Comparison of ENCODE assay signal across 9 cellular contexts in genomic region chr5:54175-54730, GRCh38. TPM values are rescaled to one million over a fixed set of nuclear protein-coding genes. Genes with fewer than 3 reads are reported as not detected.
DNase-seq lines count a peak whose midpoint lies in the region; ATAC-seq and TF ChIP-seq lines count a peak whose summit lies in the region.
"Had no signal": no experiment of that assay in that cellular context is flagged by ENCODE, and none has a peak within 500 bp of the region (broad histone marks: within the 10 kb centered on the region; RNA-seq: fewer than 3 reads in every experiment).

No MANE protein-coding gene starts in this region.

- no peaks in the 10 kb centered on the region for H4K20me1 ChIP-seq in neural cell (ENCODE audit: insufficient read depth)

- no peak for DNase-seq in AG10803 (ENCODE audit: low read depth)
- DNase-seq in NCI-H128 (lab: John Stamatoyannopoulos, UW; ENCODE audit: unreplicated experiment): no peak
- no peak for DNase-seq in SHP77 (lab: John Stamatoyannopoulos, UW)
- DNase-seq in NCI-H187 treated with DMSO at 0.1 percent for 48 hours (lab: John Stamatoyannopoulos, UW): no peak
- DNase-seq: Karpas-422 had no signal

- H3K4me3 ChIP-seq in AG10803 (ENCODE audit: low read length): peak overlapping the region; percentile 46; the same call in 1 of the 2 replicates
- peak overlapping the region; percentile 84 for H3K4me3 ChIP-seq in HUES6 (ENCODE audit: low read depth, low read length)
- H3K4me3 ChIP-seq in ectodermal cell (ENCODE audit: insufficient read depth, low read depth, low read length): peak overlapping the region; percentile 65
- H3K4me3 ChIP-seq in neural cell (ENCODE audit: low read length): peak overlapping the region; percentile 77

- H3K9ac ChIP-seq in HUES6 (ENCODE audit: low read length) (no peak overlapping the region), neural cell (ENCODE audit: low read length) (peak overlapping the region; percentile 46)

- ATAC-seq in activated CD4-positive, CD25-positive, alpha-beta regulatory T cell treated with anti-CD3 and anti-CD28 coated beads, Interleukin-2, amount 50 U/mL, for 24 hours: no peak

- peaks cover 7% of the 10 kb centered on the region; the same call in 1 of the 2 replicates for H3K4me1 ChIP-seq in HUES6 (ENCODE audit: control insufficient read depth, insufficient read depth, low read length)
- H3K4me1 ChIP-seq in ectodermal cell (ENCODE audit: control insufficient read depth, insufficient read depth, low read length): peaks cover 8% of the 10 kb centered on the region

- no peak overlapping the region for H2AFZ ChIP-seq in neural cell (ENCODE audit: low read depth, low read length)

- peaks cover 71% of the 10 kb centered on the region for H3K27me3 ChIP-seq in HUES6 (ENCODE audit: control insufficient read depth, insufficient read depth, low read length)
- peaks cover 29% of the 10 kb centered on the region for H3K27me3 ChIP-seq in ectodermal cell (ENCODE audit: control insufficient read depth, insufficient read depth, low read length, poor library complexity, severe bottlenecking)
- peaks cover 51% of the 10 kb centered on the region for H3K27me3 ChIP-seq in neural cell (ENCODE audit: insufficient read depth, low read depth, low read length)

- H3K4me2 ChIP-seq in neural cell (ENCODE audit: low read length): peak overlapping the region; percentile 44

- TF ChIP-seq CTCF in AG10803 (conservative IDR thresholded peaks at IDR 0.05; ENCODE audit: low read length) (no peak), neural cell (IDR thresholded peaks at IDR 0.05; ENCODE audit: poor library complexity, severe bottlenecking) (no peak)

- TF ChIP-seq EP300 in neural cell (conservative IDR thresholded peaks at IDR 0.05; ENCODE audit: poor library complexity, severe bottlenecking): no peak

- 26 to 28% methylated on average over 20 of the region's 20 CpGs for WGBS in ectodermal cell, 2 experiments

- H3K79me2 ChIP-seq in neural cell (replicated peaks; ENCODE audit: insufficient read depth, low read length): no peaks in the 10 kb centered on the region

- H3K27ac ChIP-seq in HUES6 (ENCODE audit: low read depth, low read length) (no peak overlapping the region), ectodermal cell (ENCODE audit: insufficient read depth, low read depth, low read length, poor library complexity, severe bottlenecking) (no peak overlapping the region), neural cell (ENCODE audit: low read length) (no peak overlapping the region)

- H3K36me3 ChIP-seq in HUES6 (ENCODE audit: control insufficient read depth, insufficient read depth, low read length) (no peaks in the 10 kb centered on the region), ectodermal cell (ENCODE audit: control insufficient read depth, insufficient read depth, low read length) (no peaks in the 10 kb centered on the region), neural cell (ENCODE audit: insufficient read depth, low read length) (no peaks in the 10 kb centered on the region)

- no peak for TF ChIP-seq RAD21 in neural cell (conservative IDR thresholded peaks at IDR 0.05)

- no peaks in the 10 kb centered on the region for H3F3A ChIP-seq in neural cell (ENCODE audit: insufficient read depth, low read length, poor library complexity, severe bottlenecking)

- no peaks in the 10 kb centered on the region for H3K9me2 ChIP-seq in neural cell (ENCODE audit: insufficient read depth, low read length)

- no peaks in the 10 kb centered on the region for H3K9me3 ChIP-seq in HUES6 (ENCODE audit: control insufficient read depth, insufficient read depth, low read depth, low read length)
- no peaks in the 10 kb centered on the region for H3K9me3 ChIP-seq in ectodermal cell (ENCODE audit: control insufficient read depth, low read length)
- H3K9me3 ChIP-seq in neural cell (ENCODE audit: low read length): peaks cover 3% of the 10 kb centered on the region

TF ChIP-seq in neural cell, 6 proteins besides CTCF, POLR2A, EP300 and RAD21:
- TF ChIP-seq POLR2AphosphoS5 (IDR thresholded peaks at IDR 0.05) (no peak), EZH2 (IDR thresholded peaks at IDR 0.05; ENCODE audit: borderline replicate concordance, insufficient read depth, low read length, poor library complexity, severe bottlenecking) (no peak), SMC3 (conservative IDR thresholded peaks at IDR 0.05; ENCODE audit: poor library complexity) (no peak), MXI1 (conservative IDR thresholded peaks at IDR 0.05; ENCODE audit: poor library complexity, severe bottlenecking) (no peak), REST (IDR thresholded peaks at IDR 0.05; ENCODE audit: borderline replicate concordance) (no peak), TAF1 (IDR thresholded peaks at IDR 0.05; ENCODE audit: low read depth) (no peak)
TF ChIP-seq in neural cell: peak in this region for 0.

RNA-seq across cellular contexts. Expression of gene PLEKHG4B, which starts 37.7 kb away (rescaled TPM):
- 74.7 TPM for polyA plus RNA-seq in ectodermal cell (2013, experiment 1 of 4)
- 85.1 TPM for polyA plus RNA-seq in ectodermal cell (2013, experiment 2 of 4)
- polyA plus RNA-seq in ectodermal cell (2013, experiment 3 of 4): 51.2 TPM
- polyA plus RNA-seq in ectodermal cell (2013, experiment 4 of 4): 55.6 TPM
- 0.32 and 0.78 TPM in 2 replicates for polyA plus RNA-seq in neural cell
- polyA minus RNA-seq in neural cell: 0.46 and 0.73 TPM in 2 replicates
